1 cellular context compared by ENCODE assay signal in genomic region chr1:26318338-26319064, GRCh38.
TF ChIP-seq lines count a peak whose summit lies in the region.

No MANE protein-coding gene starts in this region.

TF ChIP-seq in HepG2, 621 proteins besides CTCF, POLR2A, EP300 and RAD21:
- TF ChIP-seq ZNF160 (CRISPR knock-in tag; IDR thresholded peaks at IDR 0.05) (no peak), MXD1 (CRISPR knock-in tag; IDR thresholded peaks at IDR 0.05) (no peak), ZNF644 (CRISPR knock-in tag; IDR thresholded peaks at IDR 0.05; ENCODE audit: low read depth) (no peak), ZNF597 (CRISPR knock-in tag; IDR thresholded peaks at IDR 0.05) (no peak), RERE (CRISPR knock-in tag; IDR thresholded peaks at IDR 0.05; ENCODE audit: low read depth) (no peak), PRDM15 (CRISPR knock-in tag; IDR thresholded peaks at IDR 0.05) (no peak), NFKBIZ (CRISPR knock-in tag; IDR thresholded peaks at IDR 0.05) (no peak), ZBTB44 (CRISPR knock-in tag; IDR thresholded peaks at IDR 0.05) (no peak), ZNF44 (CRISPR knock-in tag; IDR thresholded peaks at IDR 0.05) (no peak), ZNF530 (CRISPR knock-in tag; IDR thresholded peaks at IDR 0.05; ENCODE audit: low read depth) (no peak)
